ENCODE assay signal across 2 cellular contexts in the genomic region with DNA sequence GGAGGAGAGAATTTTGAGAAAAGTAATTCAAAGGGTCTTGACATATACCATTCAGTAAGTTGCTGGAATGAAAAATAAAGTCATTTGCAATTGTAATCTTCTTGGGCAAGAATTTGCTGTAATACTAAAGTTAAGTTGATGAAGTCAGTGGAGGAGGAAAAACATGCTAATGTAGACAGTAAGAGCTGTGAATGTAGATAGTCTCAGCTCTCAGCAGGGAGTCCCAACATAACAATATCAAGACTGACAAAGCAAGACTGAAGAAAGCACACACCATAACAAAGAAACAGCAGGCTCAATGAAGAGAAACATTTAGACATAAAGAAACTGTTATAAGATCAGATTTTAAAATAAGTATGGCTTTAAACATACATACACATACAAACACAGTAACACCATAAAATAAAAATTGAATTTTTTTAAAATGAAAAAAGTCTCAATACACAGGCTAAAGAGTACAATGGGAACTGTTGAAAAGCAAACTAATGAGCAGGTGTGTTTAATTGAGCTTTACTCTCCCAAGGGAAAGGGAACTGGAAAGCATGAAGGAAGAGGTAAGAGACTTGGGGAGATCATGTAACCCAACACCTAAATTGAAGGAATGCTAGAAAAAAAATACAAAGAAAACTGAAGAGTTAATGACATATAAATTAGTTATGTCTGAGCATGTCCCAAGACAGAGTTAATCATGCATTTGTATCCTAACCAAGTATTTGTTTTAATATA.
TF ChIP-seq lines count a peak whose summit lies in the region.

No MANE protein-coding gene starts in this region.

TF ChIP-seq in GM23338, 12 proteins besides CTCF, POLR2A, EP300 and RAD21 (continued from another document):
- TF ChIP-seq EZH2phosphoT487 (IDR thresholded peaks at IDR 0.05; ENCODE audit: unreplicated experiment): no peak
- TF ChIP-seq POLR2AphosphoS5 (IDR thresholded peaks at IDR 0.05; ENCODE audit: low read depth): no peak
- TF ChIP-seq EZH2 (IDR thresholded peaks at IDR 0.05; ENCODE audit: low read depth, unreplicated experiment): no peak
- TF ChIP-seq, protein P1, sequence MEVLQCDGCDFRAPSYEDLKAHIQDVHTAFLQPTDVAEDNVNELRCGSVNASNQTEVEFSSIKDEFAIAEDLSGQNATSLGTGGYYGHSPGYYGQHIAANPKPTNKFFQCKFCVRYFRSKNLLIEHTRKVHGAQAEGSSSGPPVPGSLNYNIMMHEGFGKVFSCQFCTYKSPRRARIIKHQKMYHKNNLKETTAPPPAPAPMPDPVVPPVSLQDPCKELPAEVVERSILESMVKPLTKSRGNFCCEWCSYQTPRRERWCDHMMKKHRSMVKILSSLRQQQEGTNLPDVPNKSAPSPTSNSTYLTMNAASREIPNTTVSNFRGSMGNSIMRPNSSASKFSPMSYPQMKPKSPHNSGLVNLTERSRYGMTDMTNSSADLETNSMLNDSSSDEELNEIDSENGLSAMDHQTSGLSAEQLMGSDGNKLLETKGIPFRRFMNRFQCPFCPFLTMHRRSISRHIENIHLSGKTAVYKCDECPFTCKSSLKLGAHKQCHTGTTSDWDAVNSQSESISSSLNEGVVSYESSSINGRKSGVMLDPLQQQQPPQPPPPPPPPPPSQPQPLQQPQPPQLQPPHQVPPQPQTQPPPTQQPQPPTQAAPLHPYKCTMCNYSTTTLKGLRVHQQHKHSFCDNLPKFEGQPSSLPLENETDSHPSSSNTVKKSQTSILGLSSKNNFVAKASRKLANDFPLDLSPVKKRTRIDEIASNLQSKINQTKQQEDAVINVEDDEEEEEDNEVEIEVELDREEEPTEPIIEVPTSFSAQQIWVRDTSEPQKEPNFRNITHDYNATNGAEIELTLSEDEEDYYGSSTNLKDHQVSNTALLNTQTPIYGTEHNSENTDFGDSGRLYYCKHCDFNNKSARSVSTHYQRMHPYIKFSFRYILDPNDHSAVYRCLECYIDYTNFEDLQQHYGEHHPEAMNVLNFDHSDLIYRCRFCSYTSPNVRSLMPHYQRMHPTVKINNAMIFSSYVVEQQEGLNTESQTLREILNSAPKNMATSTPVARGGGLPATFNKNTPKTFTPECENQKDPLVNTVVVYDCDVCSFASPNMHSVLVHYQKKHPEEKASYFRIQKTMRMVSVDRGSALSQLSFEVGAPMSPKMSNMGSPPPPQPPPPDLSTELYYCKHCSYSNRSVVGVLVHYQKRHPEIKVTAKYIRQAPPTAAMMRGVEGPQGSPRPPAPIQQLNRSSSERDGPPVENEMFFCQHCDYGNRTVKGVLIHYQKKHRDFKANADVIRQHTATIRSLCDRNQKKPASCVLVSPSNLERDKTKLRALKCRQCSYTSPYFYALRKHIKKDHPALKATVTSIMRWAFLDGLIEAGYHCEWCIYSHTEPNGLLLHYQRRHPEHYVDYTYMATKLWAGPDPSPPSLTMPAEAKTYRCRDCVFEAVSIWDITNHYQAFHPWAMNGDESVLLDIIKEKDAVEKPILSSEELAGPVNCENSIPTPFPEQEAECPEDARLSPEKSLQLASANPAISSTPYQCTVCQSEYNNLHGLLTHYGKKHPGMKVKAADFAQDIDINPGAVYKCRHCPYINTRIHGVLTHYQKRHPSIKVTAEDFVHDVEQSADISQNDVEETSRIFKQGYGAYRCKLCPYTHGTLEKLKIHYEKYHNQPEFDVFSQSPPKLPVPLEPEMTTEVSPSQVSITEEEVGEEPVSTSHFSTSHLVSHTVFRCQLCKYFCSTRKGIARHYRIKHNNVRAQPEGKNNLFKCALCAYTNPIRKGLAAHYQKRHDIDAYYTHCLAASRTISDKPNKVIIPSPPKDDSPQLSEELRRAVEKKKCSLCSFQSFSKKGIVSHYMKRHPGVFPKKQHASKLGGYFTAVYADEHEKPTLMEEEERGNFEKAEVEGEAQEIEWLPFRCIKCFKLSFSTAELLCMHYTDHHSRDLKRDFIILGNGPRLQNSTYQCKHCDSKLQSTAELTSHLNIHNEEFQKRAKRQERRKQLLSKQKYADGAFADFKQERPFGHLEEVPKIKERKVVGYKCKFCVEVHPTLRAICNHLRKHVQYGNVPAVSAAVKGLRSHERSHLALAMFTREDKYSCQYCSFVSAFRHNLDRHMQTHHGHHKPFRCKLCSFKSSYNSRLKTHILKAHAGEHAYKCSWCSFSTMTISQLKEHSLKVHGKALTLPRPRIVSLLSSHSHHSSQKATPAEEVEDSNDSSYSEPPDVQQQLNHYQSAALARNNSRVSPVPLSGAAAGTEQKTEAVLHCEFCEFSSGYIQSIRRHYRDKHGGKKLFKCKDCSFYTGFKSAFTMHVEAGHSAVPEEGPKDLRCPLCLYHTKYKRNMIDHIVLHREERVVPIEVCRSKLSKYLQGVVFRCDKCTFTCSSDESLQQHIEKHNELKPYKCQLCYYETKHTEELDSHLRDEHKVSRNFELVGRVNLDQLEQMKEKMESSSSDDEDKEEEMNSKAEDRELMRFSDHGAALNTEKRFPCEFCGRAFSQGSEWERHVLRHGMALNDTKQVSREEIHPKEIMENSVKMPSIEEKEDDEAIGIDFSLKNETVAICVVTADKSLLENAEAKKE (CRISPR knock-in tag; IDR thresholded peaks at IDR 0.05): no peak
- TF ChIP-seq, protein P2, sequence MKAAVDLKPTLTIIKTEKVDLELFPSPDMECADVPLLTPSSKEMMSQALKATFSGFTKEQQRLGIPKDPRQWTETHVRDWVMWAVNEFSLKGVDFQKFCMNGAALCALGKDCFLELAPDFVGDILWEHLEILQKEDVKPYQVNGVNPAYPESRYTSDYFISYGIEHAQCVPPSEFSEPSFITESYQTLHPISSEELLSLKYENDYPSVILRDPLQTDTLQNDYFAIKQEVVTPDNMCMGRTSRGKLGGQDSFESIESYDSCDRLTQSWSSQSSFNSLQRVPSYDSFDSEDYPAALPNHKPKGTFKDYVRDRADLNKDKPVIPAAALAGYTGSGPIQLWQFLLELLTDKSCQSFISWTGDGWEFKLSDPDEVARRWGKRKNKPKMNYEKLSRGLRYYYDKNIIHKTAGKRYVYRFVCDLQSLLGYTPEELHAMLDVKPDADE (IDR thresholded peaks at IDR 0.05): no peak
- no peak for TF ChIP-seq ZNF114 (CRISPR knock-in tag; IDR thresholded peaks at IDR 0.05)
- no peak for TF ChIP-seq ZNF331 (CRISPR knock-in tag; IDR thresholded peaks at IDR 0.05; ENCODE audit: low read depth)

TF ChIP-seq in WTC11, 78 proteins besides CTCF, POLR2A, EP300 and RAD21:
- TF ChIP-seq, protein P3, sequence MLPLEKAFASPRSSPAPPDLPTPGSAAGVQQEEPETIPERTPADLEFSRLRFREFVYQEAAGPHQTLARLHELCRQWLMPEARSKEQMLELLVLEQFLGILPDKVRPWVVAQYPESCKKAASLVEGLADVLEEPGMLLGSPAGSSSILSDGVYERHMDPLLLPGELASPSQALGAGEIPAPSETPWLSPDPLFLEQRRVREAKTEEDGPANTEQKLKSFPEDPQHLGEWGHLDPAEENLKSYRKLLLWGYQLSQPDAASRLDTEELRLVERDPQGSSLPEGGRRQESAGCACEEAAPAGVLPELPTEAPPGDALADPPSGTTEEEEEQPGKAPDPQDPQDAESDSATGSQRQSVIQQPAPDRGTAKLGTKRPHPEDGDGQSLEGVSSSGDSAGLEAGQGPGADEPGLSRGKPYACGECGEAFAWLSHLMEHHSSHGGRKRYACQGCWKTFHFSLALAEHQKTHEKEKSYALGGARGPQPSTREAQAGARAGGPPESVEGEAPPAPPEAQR (CRISPR knock-in tag; IDR thresholded peaks at IDR 0.05): no peak
- no peak for TF ChIP-seq TEAD4 (CRISPR knock-in tag; IDR thresholded peaks at IDR 0.05)
- TF ChIP-seq, protein P4, sequence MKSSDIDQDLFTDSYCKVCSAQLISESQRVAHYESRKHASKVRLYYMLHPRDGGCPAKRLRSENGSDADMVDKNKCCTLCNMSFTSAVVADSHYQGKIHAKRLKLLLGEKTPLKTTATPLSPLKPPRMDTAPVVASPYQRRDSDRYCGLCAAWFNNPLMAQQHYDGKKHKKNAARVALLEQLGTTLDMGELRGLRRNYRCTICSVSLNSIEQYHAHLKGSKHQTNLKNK (CRISPR knock-in tag; IDR thresholded peaks at IDR 0.05): peak; percentile 38; the same call in 1 of the 2 replicates
- TF ChIP-seq MLX (CRISPR knock-in tag; IDR thresholded peaks at IDR 0.05): no peak
- no peak for TF ChIP-seq SP1 (CRISPR knock-in tag; conservative IDR thresholded peaks at IDR 0.05)
- no peak for TF ChIP-seq ZNF317 (CRISPR knock-in tag; IDR thresholded peaks at IDR 0.05; ENCODE audit: borderline replicate concordance, low read depth)
- TF ChIP-seq IRF2 (CRISPR knock-in tag; IDR thresholded peaks at IDR 0.05; ENCODE audit: borderline replicate concordance, low read depth): no peak
- TF ChIP-seq ZNF138 (CRISPR knock-in tag; conservative IDR thresholded peaks at IDR 0.05): no peak
- no peak for TF ChIP-seq JUN (CRISPR knock-in tag; IDR thresholded peaks at IDR 0.05)
